Comparison of ENCODE assay signal across 8 cellular contexts in genomic region chr7:150368098-150368883, GRCh38. TPM values are rescaled to one million over a fixed set of nuclear protein-coding genes. Genes with fewer than 3 reads are reported as not detected.
A peak's percentile ranks its signal among the peaks of the same experiment; 100 is the strongest.
DNase-seq lines count a peak whose midpoint lies in the region; ATAC-seq, FAIRE-seq and TF ChIP-seq lines count a peak whose summit lies in the region.

Gene REPIN1 (plus strand): TSS chr7:150368822. CDS start chr7:150369712, 890 bp downstream.

- CTCF ChIA-PET in H1 (lab: Charles Lee; ENCODE audit: partially characterized antibody), result interaction anchor here (0.8 to 5.6 kb wide), 6 partner anchors 10 to 34 kb away, joined by 3 to 32 read pairs (median 4); no protein-coding TSS in a partner anchor

- H3K27me3 ChIP-seq in H1 (replicated peaks in 1 of 4; ENCODE audit: control insufficient read depth in 3 of 4, extremely low read depth in 1 of 4, insufficient read depth in 3 of 4, low read length in 3 of 4) (no peaks in the 10 kb centered on the region), mesenchymal stem cell (ENCODE audit: control insufficient read depth in 1 of 2, insufficient read depth in 1 of 2, low read length in 2 of 2) (peaks cover 0 to 3% of the 10 kb centered on the region in 2 experiments)

- peak within 1 kb of the TSS; percentile 70 for H3K56ac ChIP-seq in H1 (replicated peaks; ENCODE audit: insufficient read length, low read depth, low read length)

- peak within 1 kb of the TSS; percentile 93 for H2BK12ac ChIP-seq in H1 (ENCODE audit: low read depth, low read length)
- peak within 1 kb of the TSS in 1 of 2 experiments; percentile 88 for H2BK12ac ChIP-seq in mesenchymal stem cell (ENCODE audit: low read length in 2 of 2)

- H3K79me2 ChIP-seq in H1 (ENCODE audit: control insufficient read depth in 1 of 2, insufficient read depth in 2 of 2, low read length in 2 of 2), result peaks cover 7 to 43% of the 10 kb centered on the region in 2 experiments; a peak in 3 of 4 replicates

- TF ChIP-seq POLR2A in H1 (IDR thresholded peaks at IDR 0.05; ENCODE audit: control extremely low read depth in 1 of 2, low read depth in 2 of 2, low read length in 2 of 2), result peak in 1 of 2 experiments; percentile 41; a peak in 2 of 3 replicates

- 8% methylated on average over 65 of the region's 85 CpGs; no CpG with 5 or more reads in 1 of the 2 experiments for WGBS in H1 (ENCODE audit: extremely low coverage in 1 of 2, insufficient coverage in 1 of 2, insufficient read length in 1 of 2, insufficient replicate concordance in 2 of 2, low coverage in 1 of 2, low lambda C conversion rate in 2 of 2, missing lambda C conversion rate in 1 of 2), 2 experiments
- 3% methylated on average over 81 of the region's 85 CpGs for WGBS in mesenchymal stem cell

- peak; percentile 50 to 66 for DNase-seq in NOMO-1 (lab: John Stamatoyannopoulos, UW; ENCODE audit: unreplicated experiment in 2 of 2)
- DNase-seq in activated CD8-positive, alpha-beta memory T cell treated with anti-CD3 and anti-CD28 coated beads for 4 hours (ENCODE audit: low read depth in 2 of 2), result peak; percentile 57 to 68
- DNase-seq in H1 (ENCODE audit: low read depth in 1 of 2, low spot score in 2 of 2), result peak in 1 of 2 experiments; percentile 92
- DNase-seq in mesenchymal stem cell, result peak; percentile 84
- DNase-seq in stimulated activated CD8-positive, alpha-beta memory T cell treated with anti-CD3 and anti-CD28 coated beads, Interleukin-12 subunit alpha, Interleukin-12 subunit beta, amount 100 ng/mL, for 24 hours (ENCODE audit: extremely low read depth), result peak; percentile 67

- H4K8ac ChIP-seq in H1 (ENCODE audit: extremely low read depth, insufficient read depth, low read length) (peak within 1 kb of the TSS; percentile 97), mesenchymal stem cell (ENCODE audit: low read length) (peak within 1 kb of the TSS; percentile 95)

- H2BK20ac ChIP-seq in H1 (ENCODE audit: low read length), result 0 out of 2 replicates have a peak within 1 kb of the TSS, but pooled peaks have one; percentile 29

- H2AFZ ChIP-seq in H1 (ENCODE audit: low read length) (no peak within 1 kb of the TSS; the same call in 1 of the 2 replicates), mesenchymal stem cell (ENCODE audit: low read depth, low read length) (peak within 1 kb of the TSS; percentile 46)

- peaks cover 9 to 35% (median 24%) of the 10 kb centered on the region in 4 experiments for H3K36me3 ChIP-seq in H1 (ENCODE audit: control insufficient read depth in 2 of 4, insufficient read depth in 4 of 4, low read length in 3 of 4)
- peaks cover 8 to 27% of the 10 kb centered on the region in 2 experiments for H3K36me3 ChIP-seq in mesenchymal stem cell (ENCODE audit: control insufficient read depth in 1 of 2, insufficient read depth in 2 of 2, low read depth in 1 of 2, low read length in 2 of 2)

- TF ChIP-seq RAD21 in H1 (IDR thresholded peaks at IDR 0.05 in 1 of 2, conservative IDR thresholded peaks at IDR 0.05 in 1 of 2; ENCODE audit: low read depth in 2 of 2, low read length in 2 of 2), result no peak; a peak in 1 of 4 replicates

- peak within 1 kb of the TSS; percentile 97 for H3K27ac ChIP-seq in C4-2B
- H3K27ac ChIP-seq in H1 (ENCODE audit: low read depth, low read length), result peak within 1 kb of the TSS; percentile 95
- peak within 1 kb of the TSS; percentile 83 for H3K27ac ChIP-seq in mesenchymal stem cell (ENCODE audit: low read length, poor library complexity, severe bottlenecking)

- H3K4me3 ChIP-seq in H1 (ENCODE audit: extremely low read depth in 1 of 4, insufficient read depth in 2 of 4, low read depth in 3 of 4, low read length in 4 of 4) (peak within 1 kb of the TSS; percentile 63 to 78 (median 69)), mesenchymal stem cell (ENCODE audit: insufficient read depth in 1 of 2, low read depth in 1 of 2, low read length in 2 of 2) (peak within 1 kb of the TSS; percentile 86 to 96)

- peak within 1 kb of the TSS; percentile 87 for H4K5ac ChIP-seq in H1 (ENCODE audit: insufficient read length, low read depth, low read length)

- no peak within 1 kb of the TSS for H3K14ac ChIP-seq in H1 (ENCODE audit: insufficient read length)
- H3K14ac ChIP-seq in mesenchymal stem cell (ENCODE audit: low read length in 2 of 2), result peak within 1 kb of the TSS; percentile 83 to 97

- H2AK5ac ChIP-seq in H1 (ENCODE audit: low read depth, low read length) (peak within 1 kb of the TSS; percentile 71), mesenchymal stem cell (ENCODE audit: low read length, severe bottlenecking) (peak within 1 kb of the TSS; percentile 24)

- H3K4ac ChIP-seq in H1 (replicated peaks; ENCODE audit: insufficient read length, low read depth, low read length) (peak within 1 kb of the TSS; percentile 99), mesenchymal stem cell (ENCODE audit: low read depth in 1 of 2, low read length in 2 of 2) (peak within 1 kb of the TSS; percentile 92 to 97)

- peaks cover 17% of the 10 kb centered on the region for H3K79me1 ChIP-seq in H1 (ENCODE audit: low read depth, low read length)
- H3K79me1 ChIP-seq in mesenchymal stem cell (replicated peaks; ENCODE audit: low read length, poor library complexity, severe bottlenecking), result peaks cover 22% of the 10 kb centered on the region

- H4K91ac ChIP-seq in H1 (replicated peaks; ENCODE audit: insufficient read length, low read length), result peak within 1 kb of the TSS; percentile 87
- peak within 1 kb of the TSS; percentile 94 for H4K91ac ChIP-seq in mesenchymal stem cell (ENCODE audit: low read length)

- no peak for FAIRE-seq in H1 (lab: Jason Lieb, UNC)

- H2BK120ac ChIP-seq in H1 (replicated peaks; ENCODE audit: low read depth, low read length), result no peak within 1 kb of the TSS
- H2BK120ac ChIP-seq in mesenchymal stem cell (ENCODE audit: low read depth, low read length), result peak within 1 kb of the TSS; percentile 94

- H3K23me2 ChIP-seq in H1 (ENCODE audit: low read depth, low read length), result peaks cover 11% of the 10 kb centered on the region; the same call in 1 of the 2 replicates

- TF ChIP-seq CTCF in C4-2B (conservative IDR thresholded peaks at IDR 0.05) (no peak), H1 (IDR thresholded peaks at IDR 0.05; ENCODE audit: control extremely low read depth in 1 of 3, insufficient read depth in 1 of 3, low read depth in 1 of 3, low read length in 3 of 3) (no peak)

- H3K4me1 ChIP-seq in H1 (replicated peaks in 1 of 4; ENCODE audit: control insufficient read depth in 3 of 4, insufficient read depth in 4 of 4, low read length in 3 of 4) (peaks cover 2 to 26% (median 12%) of the 10 kb centered on the region in 4 experiments), mesenchymal stem cell (ENCODE audit: control insufficient read depth, insufficient read depth, low read depth, low read length) (peaks cover 28% of the 10 kb centered on the region)

- H3K9me3 ChIP-seq in H1 (ENCODE audit: insufficient read depth in 2 of 2, low read depth in 1 of 2, low read length in 1 of 2), result no peaks in the 10 kb centered on the region
- no peaks in the 10 kb centered on the region for H3K9me3 ChIP-seq in mesenchymal stem cell (ENCODE audit: control insufficient read depth, low read length)

- peak within 1 kb of the TSS; percentile 99 for H2BK5ac ChIP-seq in H1 (ENCODE audit: low read depth, low read length)
- H2BK5ac ChIP-seq in mesenchymal stem cell (ENCODE audit: low read depth, low read length, poor library complexity, severe bottlenecking), result peak within 1 kb of the TSS; percentile 91

- no peak within 1 kb of the TSS for H3K23ac ChIP-seq in H1 (ENCODE audit: insufficient read length)
- H3K23ac ChIP-seq in mesenchymal stem cell (ENCODE audit: low read length in 2 of 2), result peak within 1 kb of the TSS in 1 of 2 experiments; percentile 43

- H3K4me2 ChIP-seq in H1 (ENCODE audit: insufficient read depth in 1 of 2, low read depth in 2 of 2, low read length in 2 of 2) (peak within 1 kb of the TSS; percentile 92 to 99), mesenchymal stem cell (ENCODE audit: low read length, poor library complexity, severe bottlenecking) (peak within 1 kb of the TSS; percentile 92)

- POLR2A ChIA-PET in H1 (lab: Charles Lee; ENCODE audit: partially characterized antibody), result interaction anchor here (0.7 to 8.6 kb wide), 20 partner anchors 8 to 68 kb away, joined by 3 to 230 read pairs (median 8); partner anchors contain the start of gene RARRES2

- H3K18ac ChIP-seq in H1 (ENCODE audit: extremely low read depth, low read length) (peak within 1 kb of the TSS; percentile 99), mesenchymal stem cell (ENCODE audit: low read depth in 1 of 2, low read length in 2 of 2) (peak within 1 kb of the TSS; percentile 49 to 98)

- H3K9ac ChIP-seq in H1 (replicated peaks in 1 of 4; ENCODE audit: extremely low read depth in 1 of 4, low read depth in 3 of 4, low read length in 3 of 4) (peak within 1 kb of the TSS; percentile 64 to 87 (median 84)), mesenchymal stem cell (ENCODE audit: low read length) (peak within 1 kb of the TSS; percentile 90)

- ATAC-seq in GM19395 (IDR thresholded peaks at IDR 0.05; ENCODE audit: unreplicated experiment) (peak; percentile 51), HG03565 (IDR thresholded peaks at IDR 0.05; ENCODE audit: unreplicated experiment) (peak; percentile 41)

- H2BK15ac ChIP-seq in H1 (ENCODE audit: low read length) (peak within 1 kb of the TSS; percentile 75; the same call in 1 of the 2 replicates), mesenchymal stem cell (ENCODE audit: low read depth, poor library complexity, severe bottlenecking) (peak within 1 kb of the TSS; percentile 94)

- peak in 1 of 2 experiments; percentile 17; a peak in 1 of 3 replicates for TF ChIP-seq EP300 in H1 (IDR thresholded peaks at IDR 0.05; ENCODE audit: borderline replicate concordance in 1 of 2, low read depth in 2 of 2, low read length in 2 of 2)

- H4K20me1 ChIP-seq in H1 (replicated peaks in 1 of 2; ENCODE audit: control insufficient read depth in 1 of 2, insufficient read depth in 2 of 2, low read length in 2 of 2), result peaks cover 2 to 12% of the 10 kb centered on the region in 2 experiments

TF ChIP-seq in H1, 55 proteins besides CTCF, POLR2A, EP300 and RAD21 (continues in another document):
- TF ChIP-seq RNF2 (IDR thresholded peaks at IDR 0.05; ENCODE audit: borderline replicate concordance, low read depth, low read length, missing control alignments, poor library complexity, severe bottlenecking) (no peak), SP1 (IDR thresholded peaks at IDR 0.05; ENCODE audit: low read depth, low read length) (no peak), RBBP5 (IDR thresholded peaks at IDR 0.05; ENCODE audit: borderline replicate concordance, low read depth, low read length) (peak; percentile 32; the same call in 1 of the 2 replicates)

RNA-seq across cellular contexts. Expression of gene REPIN1, which starts in this region (rescaled TPM):
- 125 and 130 TPM in 2 replicates for total RNA-seq in H1 (2021; fragmentation: NEBNext Ultra II Directional; extraction: Animal tissue kit (Norgen Biotek cat#: 25700))
- polyA plus RNA-seq in H1 (2011; rRNA removed), result 98.6 and 147 TPM in 2 replicates
- 110 TPM for polyA plus RNA-seq in H1 (2011; cell fraction: cytosol; rRNA removed)
- 159 TPM for polyA plus RNA-seq in H1 (2011; cell fraction: nucleus; rRNA removed)
- polyA plus RNA-seq in H1 (2012, experiment 1 of 2), result 81.6 to 105 TPM (median 96.5 TPM) in 4 replicates
- 86.7 TPM for polyA plus RNA-seq in H1 (2012, experiment 2 of 2)
- 78.2 TPM for polyA plus RNA-seq in H1 (2013, experiment 1 of 2)
- polyA plus RNA-seq in H1 (2013, experiment 2 of 2), result 74.4 TPM
- 39.8 and 47.5 TPM in 2 replicates for polyA minus RNA-seq in H1 (2011; rRNA and poly(A)+ RNA removed)
- 55.6 TPM for polyA minus RNA-seq in H1 (2011; cell fraction: cytosol; rRNA and poly(A)+ RNA removed)
- polyA minus RNA-seq in H1 (2011; cell fraction: nucleus; rRNA and poly(A)+ RNA removed), result 72.6 TPM
- polyA plus RNA-seq in mesenchymal stem cell (2013, experiment 1 of 2), result 68.4 TPM
- 69.3 TPM for polyA plus RNA-seq in mesenchymal stem cell (2013, experiment 2 of 2)
